Comparison of ENCODE assay signal across 21 cellular contexts in the genomic region with DNA sequence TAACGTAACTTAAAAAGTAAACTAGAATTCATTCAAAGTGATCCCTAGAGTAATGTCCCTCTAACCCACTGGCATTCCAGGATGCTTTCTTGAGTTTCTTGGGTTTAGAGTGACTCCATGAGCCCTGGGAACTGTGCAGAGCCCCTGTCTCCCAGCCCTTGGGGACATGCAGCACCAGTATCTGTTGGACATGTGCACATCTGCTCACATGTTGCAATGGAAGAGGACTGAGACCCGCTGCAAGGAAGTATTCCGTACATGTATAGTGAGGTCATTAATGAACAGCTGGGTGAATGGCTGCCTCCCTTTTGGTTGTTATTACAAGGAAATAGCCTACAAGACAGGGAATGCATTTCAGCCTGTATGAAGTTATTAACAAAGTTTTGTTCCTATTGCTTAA.
DNase-seq lines count a peak whose midpoint lies in the region; ATAC-seq, FAIRE-seq and TF ChIP-seq lines count a peak whose summit lies in the region.
"Had no signal": no experiment of that assay in that cellular context is flagged by ENCODE, and none has a peak within 500 bp of the region (broad histone marks: within the 10 kb centered on the region; RNA-seq: fewer than 3 reads in every experiment).

No MANE protein-coding gene starts in this region.

- H3K27ac ChIP-seq in left ventricle myocardium inferior (replicated peaks) (peak overlapping the region; percentile 85), angular gyrus (ENCODE audit: low read depth, low read length) (peak overlapping the region; percentile 91), endodermal cell (ENCODE audit: low read depth, low read length) (no peak overlapping the region), substantia nigra (ENCODE audit: low read depth, low read length, poor library complexity, severe bottlenecking) (peak overlapping the region; percentile 89), small intestine (ENCODE audit: low read depth in 1 of 2, low read length in 1 of 2) (no peak overlapping the region)
- H3K27ac ChIP-seq: BLaER1 treated with 17β-estradiol and CSF1 and Interleukin-3, amounts not matched to agents 10 nM and 100 nM; HL-60 had no signal

- no peak overlapping the region for H3K4me3 Mint-ChIP-seq in endodermal cell
- H3K4me3 Mint-ChIP-seq: B cell; CD8-positive, alpha-beta T cell; HFFc6 had no signal

- intact Hi-C loops in left ventricle myocardium inferior (cut with micrococcal nuclease) = no loop called here
- intact Hi-C loops in cardiac septum (cut with DNase I) = no loop called here

- no peaks in the 10 kb centered on the region for H3K4me1 Mint-ChIP-seq in endodermal cell
- H3K4me1 Mint-ChIP-seq: B cell had no signal

- ATAC-seq in GM18867 (IDR thresholded peaks at IDR 0.05; ENCODE audit: unreplicated experiment) = no peak
- ATAC-seq: CD8-positive, alpha-beta T cell; HCT116 had no signal

- 92 to 95% methylated on average over 3 of the region's 3 CpGs for WGBS in endodermal cell (ENCODE audit: insufficient coverage in 1 of 2, insufficient read length in 1 of 2), 2 experiments
- WGBS in small intestine, 3 donors = 87 to 96% (median 95%) methylated on average over 3 of the region's 3 CpGs

- H3K27me3 ChIP-seq in left ventricle myocardium inferior (ENCODE audit: low read depth) (no peaks in the 10 kb centered on the region), endodermal cell (ENCODE audit: control insufficient read depth, insufficient read depth, low read length, poor library complexity, severe bottlenecking) (peaks cover 5% of the 10 kb centered on the region), small intestine (ENCODE audit: control insufficient read depth in 2 of 2, insufficient read depth in 2 of 2, low read length in 2 of 2) (no peaks in the 10 kb centered on the region)
- H3K27me3 ChIP-seq: BLaER1 treated with 17β-estradiol and CSF1 and Interleukin-3, amounts not matched to agents 10 nM and 100 nM had no signal

- H3K27me3 Mint-ChIP-seq in endodermal cell (ENCODE audit: insufficient read depth) = peaks cover 54% of the 10 kb centered on the region
- H3K27me3 Mint-ChIP-seq: B cell had no signal

- no peak overlapping the region for H3K27ac Mint-ChIP-seq in endodermal cell
- H3K27ac Mint-ChIP-seq: B cell; CD8-positive, alpha-beta T cell; HFFc6 had no signal

- peaks cover 2% of the 10 kb centered on the region for H3K36me3 Mint-ChIP-seq in endodermal cell (ENCODE audit: low read depth)

- no peak for DNase-seq in left ventricle myocardium inferior
- DNase-seq in cardiac septum (ENCODE audit: low spot score) = no peak
- peak; percentile 10 for DNase-seq in endodermal cell
- no peak for DNase-seq in substantia nigra (lab: John Stamatoyannopoulos, UW)
- DNase-seq in DMS 273 (lab: John Stamatoyannopoulos, UW; ENCODE audit: unreplicated experiment) = no peak
- no peak for DNase-seq in small intestine
- DNase-seq: Calu3; CD8-positive, alpha-beta T cell; DMS 273 treated with DMSO at 0.1 percent for 48 hours; DMS53; GOT3; H7; HFFc6 had no signal

- H3K4me3 ChIP-seq in left ventricle myocardium inferior (no peak overlapping the region), endodermal cell (ENCODE audit: low read length) (no peak overlapping the region), small intestine (ENCODE audit: low read depth in 1 of 2, low read length in 2 of 2) (no peak overlapping the region)
- H3K4me3 ChIP-seq: BLaER1 treated with 17β-estradiol and CSF1 and Interleukin-3, amounts not matched to agents 10 nM and 100 nM had no signal

- TF ChIP-seq CTCF in left ventricle myocardium inferior (IDR thresholded peaks at IDR 0.05; ENCODE audit: borderline replicate concordance) (no peak), endodermal cell (conservative IDR thresholded peaks at IDR 0.05) (no peak)

- H3K9ac ChIP-seq in endodermal cell (ENCODE audit: extremely low read depth, low read length, poor library complexity, severe bottlenecking) = no peak overlapping the region
- H3K9ac ChIP-seq: BLaER1 treated with 17β-estradiol and CSF1 and Interleukin-3, amounts not matched to agents 10 nM and 100 nM had no signal

- H3K36me3 ChIP-seq in left ventricle myocardium inferior (no peaks in the 10 kb centered on the region), endodermal cell (ENCODE audit: control insufficient read depth, insufficient read depth, low read length) (no peaks in the 10 kb centered on the region), small intestine (ENCODE audit: control insufficient read depth in 2 of 2, insufficient read depth in 2 of 2, low read length in 2 of 2) (peaks cover 0 to 2% of the 10 kb centered on the region in 2 donors)

- H3K4me1 ChIP-seq in left ventricle myocardium inferior = peaks cover 59% of the 10 kb centered on the region
- no peaks in the 10 kb centered on the region for H3K4me1 ChIP-seq in endodermal cell (ENCODE audit: control insufficient read depth, insufficient read depth, low read length)
- no peaks in the 10 kb centered on the region for H3K4me1 ChIP-seq in small intestine (ENCODE audit: control insufficient read depth in 2 of 2, insufficient read depth in 1 of 2, low read depth in 1 of 2, low read length in 1 of 2)
- H3K4me1 ChIP-seq: BLaER1 treated with 17β-estradiol and CSF1 and Interleukin-3, amounts not matched to agents 10 nM and 100 nM had no signal

- no peaks in the 10 kb centered on the region for H3K9me3 ChIP-seq in left ventricle myocardium inferior (replicated peaks)
- no peaks in the 10 kb centered on the region for H3K9me3 ChIP-seq in endodermal cell (ENCODE audit: control insufficient read depth, low read length)
- no peaks in the 10 kb centered on the region for H3K9me3 ChIP-seq in small intestine (ENCODE audit: control insufficient read depth, low read depth)

- H3K9me3 Mint-ChIP-seq in endodermal cell = peaks cover 4% of the 10 kb centered on the region
- H3K9me3 Mint-ChIP-seq: CD8-positive, alpha-beta T cell had no signal

- no peak for FAIRE-seq in small intestine (lab: Jason Lieb, UNC)
- FAIRE-seq: G401.6, GM12891 had no signal

Comparison
In these comparisons a context has a peak if more than half of its experiments do, and no peak if none do; other contexts are left out.
1. H3K27ac ChIP-seq: peak in left ventricle myocardium inferior (single experiment), angular gyrus (single experiment) and substantia nigra (single experiment); none in endodermal cell (single experiment) and small intestine (0 of 2).